Comparison of ENCODE assay signal across 28 cellular contexts in the genomic region with DNA sequence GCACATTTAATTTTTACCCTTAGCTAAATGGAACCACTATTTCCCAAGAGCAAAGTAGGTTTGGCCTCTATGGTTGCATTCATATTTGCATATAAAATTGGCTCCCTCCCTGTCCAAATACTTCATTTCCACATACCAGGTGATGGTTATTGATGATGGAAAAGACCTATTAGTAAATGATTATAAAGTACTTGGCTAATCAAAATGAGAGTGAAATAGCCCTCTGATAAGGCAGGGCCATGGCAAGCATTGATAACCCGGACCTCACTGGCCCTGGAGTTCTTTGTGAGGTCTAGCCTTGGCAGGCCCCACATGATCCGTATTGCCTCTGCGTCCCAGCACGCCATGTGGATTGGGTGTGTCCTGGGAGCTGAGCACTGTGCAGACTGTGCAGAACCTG.
A peak's percentile ranks its signal among the peaks of the same experiment; 100 is the strongest.
DNase-seq lines count a peak whose midpoint lies in the region; ATAC-seq, FAIRE-seq and TF ChIP-seq lines count a peak whose summit lies in the region.
"Had no signal": no experiment of that assay in that cellular context is flagged by ENCODE, and none has a peak within 500 bp of the region (broad histone marks: within the 10 kb centered on the region; RNA-seq: fewer than 3 reads in every experiment).

No MANE protein-coding gene starts in this region.

- no peak overlapping the region for H2BK5ac ChIP-seq in H1 (ENCODE audit: low read depth, low read length)

- no peaks in the 10 kb centered on the region for H3K36me3 Mint-ChIP-seq in progenitor cell of endocrine pancreas (ENCODE audit: insufficient read depth)
- no peaks in the 10 kb centered on the region for H3K36me3 Mint-ChIP-seq in activated CD8-positive, alpha-beta T cell treated with anti-CD3 and anti-CD28 coated beads, Interleukin-2, amount 10 ng/mL, durations not matched to agents 7 days and 5 days (ENCODE audit: low read depth)
- H3K36me3 Mint-ChIP-seq: CD14-positive monocyte; CD4-positive, alpha-beta memory T cell; CD4-positive, CD25-positive, alpha-beta regulatory T cell; CD8-positive, alpha-beta memory T cell had no signal

- no peak overlapping the region for H4K8ac ChIP-seq in H1 (ENCODE audit: extremely low read depth, insufficient read depth, low read length)

- TF ChIP-seq CTCF in body of pancreas (IDR thresholded peaks at IDR 0.05), result no peak
- no peak for TF ChIP-seq CTCF in H1 (IDR thresholded peaks at IDR 0.05; ENCODE audit: control extremely low read depth in 1 of 3, insufficient read depth in 1 of 3, low read depth in 1 of 3, low read length in 3 of 3)
- no peak for TF ChIP-seq CTCF in right lobe of liver (IDR thresholded peaks at IDR 0.05)
- no peak for TF ChIP-seq CTCF in progenitor cell of endocrine pancreas (IDR thresholded peaks at IDR 0.05; ENCODE audit: unreplicated experiment)

- H4K5ac ChIP-seq in H1 (ENCODE audit: insufficient read length, low read depth, low read length), result no peak overlapping the region

- H3K27ac Mint-ChIP-seq in progenitor cell of endocrine pancreas, result peak overlapping the region; percentile 6
- H3K27ac Mint-ChIP-seq in activated CD8-positive, alpha-beta T cell treated with anti-CD3 and anti-CD28 coated beads, Interleukin-2, amount 10 ng/mL, durations not matched to agents 7 days and 5 days, result no peak overlapping the region
- H3K27ac Mint-ChIP-seq: CD14-positive monocyte; CD4-positive, alpha-beta memory T cell; CD4-positive, CD25-positive, alpha-beta regulatory T cell; CD8-positive, alpha-beta memory T cell had no signal

- POLR2A ChIA-PET in H1 (lab: Charles Lee; ENCODE audit: partially characterized antibody), result no interaction called here
- POLR2A ChIA-PET in activated CD8-positive, alpha-beta T cell treated with anti-CD3 and anti-CD28 coated beads, Interleukin-2, amount 10 ng/mL, durations not matched to agents 7 days and 5 days (lab: Charles Lee), result no interaction called here

- DNase-seq in body of pancreas (peak in 1 of 4 donors; percentile 13), H1 (ENCODE audit: low read depth in 1 of 2, low spot score in 2 of 2) (no peak), right lobe of liver (peak; percentile 61 to 88 (median 85)), progenitor cell of endocrine pancreas (ENCODE audit: low spot score, unreplicated experiment) (no peak), NCI-H82 (lab: John Stamatoyannopoulos, UW) (no peak), KBM-7 (no peak), GDM1 (lab: John Stamatoyannopoulos, UW) (no peak)
- DNase-seq in activated CD8-positive, alpha-beta T cell treated with anti-CD3 and anti-CD28 coated beads, Interleukin-2, amount 10 ng/mL, durations not matched to agents 7 days and 5 days, result no peak
- DNase-seq: 8988T; ACHN; BE2C; C1 segment of cervical spinal cord; CD4-positive, alpha-beta memory T cell; CD4-positive, CD25-positive, alpha-beta regulatory T cell; CD8-positive, alpha-beta memory T cell; COR-L47; DMS 273 treated with DMSO at 0.1 percent for 48 hours; DMS153; DMS53; DMS79; DND-41; EL; GF-D8 had no signal

- no peak overlapping the region for H2AFZ ChIP-seq in H1 (ENCODE audit: low read length)

- no peak overlapping the region for H3K4me2 ChIP-seq in H1 (ENCODE audit: insufficient read depth in 1 of 2, low read depth in 2 of 2, low read length in 2 of 2)
- H3K4me2 ChIP-seq: BLaER1 had no signal

- ATAC-seq in body of pancreas (peak; percentile 21), right lobe of liver (peak; percentile 78 to 93 (median 86))
- no peak for ATAC-seq in activated CD8-positive, alpha-beta T cell treated with anti-CD3 and anti-CD28 coated beads, Interleukin-2, amount 10 ng/mL, durations not matched to agents 7 days and 5 days

- no peak for TF ChIP-seq RAD21 in H1 (IDR thresholded peaks at IDR 0.05 in 1 of 2, conservative IDR thresholded peaks at IDR 0.05 in 1 of 2; ENCODE audit: low read depth in 2 of 2, low read length in 2 of 2)

- H3K9ac ChIP-seq in H1 (replicated peaks in 1 of 4; ENCODE audit: extremely low read depth in 1 of 4, low read depth in 3 of 4, low read length in 3 of 4), result no peak overlapping the region
- H3K9ac ChIP-seq: BLaER1 had no signal

- no peak overlapping the region for H3K56ac ChIP-seq in H1 (replicated peaks; ENCODE audit: insufficient read length, low read depth, low read length)

- no peak overlapping the region for H3K4ac ChIP-seq in H1 (replicated peaks; ENCODE audit: insufficient read length, low read depth, low read length)

- H3K27me3 Mint-ChIP-seq in progenitor cell of endocrine pancreas, result no peaks in the 10 kb centered on the region
- no peaks in the 10 kb centered on the region for H3K27me3 Mint-ChIP-seq in activated CD8-positive, alpha-beta T cell treated with anti-CD3 and anti-CD28 coated beads, Interleukin-2, amount 10 ng/mL, durations not matched to agents 7 days and 5 days (ENCODE audit: low read depth)

- H3K4me1 ChIP-seq in body of pancreas, result no peaks in the 10 kb centered on the region
- H3K4me1 ChIP-seq in H1 (replicated peaks in 1 of 4; ENCODE audit: control insufficient read depth in 3 of 4, insufficient read depth in 4 of 4, low read length in 3 of 4), result no peaks in the 10 kb centered on the region
- peaks cover 0 to 16% (median 0%) of the 10 kb centered on the region in 4 donors for H3K4me1 ChIP-seq in right lobe of liver
- H3K4me1 ChIP-seq: BE2C, BLaER1 had no signal

- H3K36me3 ChIP-seq in body of pancreas (replicated peaks in 1 of 2; ENCODE audit: insufficient read depth in 1 of 2, low read depth in 2 of 2) (no peaks in the 10 kb centered on the region), H1 (ENCODE audit: control insufficient read depth in 2 of 4, insufficient read depth in 4 of 4, low read length in 3 of 4) (no peaks in the 10 kb centered on the region), right lobe of liver (no peaks in the 10 kb centered on the region)
- H3K36me3 ChIP-seq: BE2C, BLaER1 had no signal

- H3K79me2 ChIP-seq in H1 (ENCODE audit: control insufficient read depth in 1 of 2, insufficient read depth in 2 of 2, low read length in 2 of 2), result no peaks in the 10 kb centered on the region

- no peak overlapping the region for H2BK12ac ChIP-seq in H1 (ENCODE audit: low read depth, low read length)

- H4K20me1 ChIP-seq in H1 (replicated peaks in 1 of 2; ENCODE audit: control insufficient read depth in 1 of 2, insufficient read depth in 2 of 2, low read length in 2 of 2), result no peaks in the 10 kb centered on the region
- H4K20me1 ChIP-seq: BLaER1 had no signal

- no peaks in the 10 kb centered on the region for H3K79me1 ChIP-seq in H1 (ENCODE audit: low read depth, low read length)

- no peak for FAIRE-seq in H1 (lab: Jason Lieb, UNC)
- FAIRE-seq: A204.1, GM12891, GM19239 had no signal

- H2AK5ac ChIP-seq in H1 (ENCODE audit: low read depth, low read length), result 0 out of 2 replicates have a peak overlapping the region, but pooled peaks have one; percentile 49

- H3K9me3 Mint-ChIP-seq in progenitor cell of endocrine pancreas (ENCODE audit: low read depth), result no peaks in the 10 kb centered on the region
- H3K9me3 Mint-ChIP-seq in activated CD8-positive, alpha-beta T cell treated with anti-CD3 and anti-CD28 coated beads, Interleukin-2, amount 10 ng/mL, durations not matched to agents 7 days and 5 days (ENCODE audit: insufficient read depth), result no peaks in the 10 kb centered on the region
- H3K9me3 Mint-ChIP-seq: CD4-positive, alpha-beta memory T cell; CD4-positive, CD25-positive, alpha-beta regulatory T cell; CD8-positive, alpha-beta memory T cell had no signal

- H3K9me3 ChIP-seq in body of pancreas (no peaks in the 10 kb centered on the region), H1 (ENCODE audit: insufficient read depth in 2 of 2, low read depth in 1 of 2, low read length in 1 of 2) (no peaks in the 10 kb centered on the region), right lobe of liver (no peaks in the 10 kb centered on the region)
- H3K9me3 ChIP-seq: BE2C, BLaER1 had no signal

- H3K18ac ChIP-seq in H1 (ENCODE audit: extremely low read depth, low read length), result no peak overlapping the region

- CTCF ChIA-PET in H1 (lab: Charles Lee; ENCODE audit: partially characterized antibody), result interaction anchor here (0.8 to 1.5 kb wide), 3 partner anchors 13 to 64 kb away, joined by 3 to 5 read pairs (median 3); no protein-coding TSS in a partner anchor
- CTCF ChIA-PET in activated CD8-positive, alpha-beta T cell treated with anti-CD3 and anti-CD28 coated beads, Interleukin-2, amount 10 ng/mL, durations not matched to agents 7 days and 5 days (lab: Charles Lee), result interaction anchor here (1.2 kb wide), 1 partner anchor 13 kb away, joined by 5 read pairs; no protein-coding TSS in a partner anchor

- no peak overlapping the region for H4K91ac ChIP-seq in H1 (replicated peaks; ENCODE audit: insufficient read length, low read length)

- H3K4me1 Mint-ChIP-seq in progenitor cell of endocrine pancreas (ENCODE audit: low read depth), result peaks cover 10% of the 10 kb centered on the region
- H3K4me1 Mint-ChIP-seq in activated CD8-positive, alpha-beta T cell treated with anti-CD3 and anti-CD28 coated beads, Interleukin-2, amount 10 ng/mL, durations not matched to agents 7 days and 5 days (ENCODE audit: low read depth), result no peaks in the 10 kb centered on the region
- H3K4me1 Mint-ChIP-seq: CD14-positive monocyte; CD4-positive, alpha-beta memory T cell; CD4-positive, CD25-positive, alpha-beta regulatory T cell; CD8-positive, alpha-beta memory T cell had no signal

- no peaks in the 10 kb centered on the region for H3K27me3 ChIP-seq in body of pancreas
- H3K27me3 ChIP-seq in H1 (replicated peaks in 1 of 4; ENCODE audit: control insufficient read depth in 3 of 4, extremely low read depth in 1 of 4, insufficient read depth in 3 of 4, low read length in 3 of 4), result no peaks in the 10 kb centered on the region
- no peaks in the 10 kb centered on the region for H3K27me3 ChIP-seq in right lobe of liver
- H3K27me3 ChIP-seq: BE2C, BLaER1 had no signal

- no peaks in the 10 kb centered on the region for H3K23me2 ChIP-seq in H1 (ENCODE audit: low read depth, low read length)

- no peak overlapping the region for H3K14ac ChIP-seq in H1 (ENCODE audit: insufficient read length)

- no peak overlapping the region for H2BK120ac ChIP-seq in H1 (replicated peaks; ENCODE audit: low read depth, low read length)

- TF ChIP-seq POLR2A in body of pancreas (IDR thresholded peaks at IDR 0.05) (no peak), H1 (IDR thresholded peaks at IDR 0.05; ENCODE audit: control extremely low read depth in 1 of 2, low read depth in 2 of 2, low read length in 2 of 2) (no peak), right lobe of liver (IDR thresholded peaks at IDR 0.05) (no peak)

- H3K27ac ChIP-seq in body of pancreas (no peak overlapping the region), H1 (ENCODE audit: low read depth, low read length) (no peak overlapping the region), right lobe of liver (peak overlapping the region in 2 of 3 donors; percentile 32 to 45)
- H3K27ac ChIP-seq: BLaER1 had no signal

- H3K4me3 ChIP-seq in body of pancreas, result no peak overlapping the region
- no peak overlapping the region for H3K4me3 ChIP-seq in H1 (ENCODE audit: extremely low read depth in 1 of 4, insufficient read depth in 2 of 4, low read depth in 3 of 4, low read length in 4 of 4)
- H3K4me3 ChIP-seq in right lobe of liver, result no peak overlapping the region
- H3K4me3 ChIP-seq: BLaER1 had no signal

- H3K23ac ChIP-seq in H1 (ENCODE audit: insufficient read length), result no peak overlapping the region

- H3K4me3 Mint-ChIP-seq in progenitor cell of endocrine pancreas (ENCODE audit: low read depth), result no peak overlapping the region
- no peak overlapping the region for H3K4me3 Mint-ChIP-seq in activated CD8-positive, alpha-beta T cell treated with anti-CD3 and anti-CD28 coated beads, Interleukin-2, amount 10 ng/mL, durations not matched to agents 7 days and 5 days
- H3K4me3 Mint-ChIP-seq: CD14-positive monocyte; CD4-positive, alpha-beta memory T cell; CD4-positive, CD25-positive, alpha-beta regulatory T cell; CD8-positive, alpha-beta memory T cell had no signal

- intact Hi-C loops in body of pancreas (cut with DNase I) (no loop called here), right lobe of liver (cut with DNase I) (no loop called here)

- in situ Hi-C loops in KBM-7 (cut with MboI; ENCODE audit: low pct_unique_long_range_greater_than_20kb, low sequenced_read_pairs), result no loop called here

- TF ChIP-seq EP300 in H1 (IDR thresholded peaks at IDR 0.05; ENCODE audit: borderline replicate concordance in 1 of 2, low read depth in 2 of 2, low read length in 2 of 2), result no peak

- H2BK15ac ChIP-seq in H1 (ENCODE audit: low read length), result no peak overlapping the region

- H2BK20ac ChIP-seq in H1 (ENCODE audit: low read length), result no peak overlapping the region

- 54 to 57% methylated on average over 1 to 4 of the region's 4 CpGs for WGBS in body of pancreas, 2 donors
- 77% methylated on average over 4 of the region's 4 CpGs; no CpG with 5 or more reads in 1 of the 2 experiments for WGBS in H1 (ENCODE audit: extremely low coverage in 1 of 2, insufficient coverage in 1 of 2, insufficient read length in 1 of 2, insufficient replicate concordance in 2 of 2, low coverage in 1 of 2, low lambda C conversion rate in 2 of 2, missing lambda C conversion rate in 1 of 2), 2 experiments
- 50% methylated on average over 1 of the region's 4 CpGs for WGBS in right lobe of liver (ENCODE audit: insufficient coverage, low coverage, low lambda C conversion rate, missing lambda C conversion rate)

Comparison
In these comparisons a context has a peak if more than half of its experiments do, and no peak if none do; other contexts are left out.
1. DNase-seq: peak in right lobe of liver (3 of 3); none in H1 (0 of 2), progenitor cell of endocrine pancreas (single experiment), NCI-H82 (single experiment), KBM-7 (single experiment), activated CD8-positive, alpha-beta T cell treated with anti-CD3 and anti-CD28 coated beads, Interleukin-2, amount 10 ng/mL, durations not matched to agents 7 days and 5 days (single experiment) and GDM1 (single experiment).
2. H3K27ac ChIP-seq: peak in right lobe of liver (2 of 3); none in body of pancreas (0 of 4) and H1 (single experiment).